Comparison of ENCODE assay signal across 14 cellular contexts in the genomic region with DNA sequence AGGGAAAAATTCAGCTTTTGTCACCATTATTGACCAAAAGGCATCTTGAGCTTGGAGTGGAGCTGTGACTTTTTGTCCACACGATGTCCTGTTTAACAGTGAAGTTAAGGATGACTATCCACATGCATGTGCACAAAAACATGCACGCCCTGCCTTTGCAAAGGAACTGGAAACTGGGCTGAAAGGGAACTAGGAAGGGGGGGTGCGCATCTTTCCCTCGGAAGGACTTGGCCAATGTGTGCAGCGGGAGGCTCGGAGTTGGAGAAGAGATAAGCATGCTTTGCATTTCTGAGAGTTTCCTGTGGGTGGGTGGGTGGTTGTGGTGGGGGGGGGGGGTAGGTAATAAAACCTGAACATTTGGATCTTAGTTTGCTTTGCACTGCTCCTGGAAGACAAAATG. TPM values are rescaled to one million over a fixed set of nuclear protein-coding genes. Genes with fewer than 3 reads are reported as not detected.
DNase-seq lines count a peak whose midpoint lies in the region; ATAC-seq and TF ChIP-seq lines count a peak whose summit lies in the region.
"Had no signal": no experiment of that assay in that cellular context is flagged by ENCODE, and none has a peak within 500 bp of the region (broad histone marks: within the 10 kb centered on the region; RNA-seq: fewer than 3 reads in every experiment).

No MANE protein-coding gene starts in this region.

- TF ChIP-seq CTCF in right atrium auricular region (IDR thresholded peaks at IDR 0.05) (no peak), astrocyte of the spinal cord (IDR thresholded peaks at IDR 0.05; ENCODE audit: low read depth, low read length) (no peak), CD14-positive monocyte (IDR thresholded peaks at IDR 0.05) (no peak)

- intact Hi-C loops in left ventricle myocardium superior (cut with micrococcal nuclease): no loop called here
- intact Hi-C loops in CD14-positive monocyte (cut with micrococcal nuclease): no loop called here
- intact Hi-C loops in activated CD4-positive, alpha-beta T cell treated with anti-CD3 and anti-CD28 coated beads, Interleukin-2, amount 10 ng/mL, durations not matched to agents 24 days and 14 days (cut with micrococcal nuclease): no loop called here

- H3K36me3 ChIP-seq in right atrium auricular region: no peaks in the 10 kb centered on the region
- H3K36me3 ChIP-seq: HAP-1 had no signal

- H3K4me3 ChIP-seq in right atrium auricular region (peak overlapping the region; percentile 32 to 41), astrocyte of the spinal cord (ENCODE audit: low read depth, low read length) (peak overlapping the region; percentile 53)
- H3K4me3 ChIP-seq: HAP-1 had no signal

- no peaks in the 10 kb centered on the region for H3K36me3 Mint-ChIP-seq in CD14-positive monocyte
- no peaks in the 10 kb centered on the region for H3K36me3 Mint-ChIP-seq in activated CD4-positive, alpha-beta T cell treated with anti-CD3 and anti-CD28 coated beads, Interleukin-2, amount 10 ng/mL, durations not matched to agents 24 days and 14 days (ENCODE audit: low read depth)
- H3K36me3 Mint-ChIP-seq: naive thymus-derived CD4-positive, alpha-beta T cell; stimulated activated memory B cell treated with anti-CD40 and anti-IgM and Interleukin-4, amounts not matched to agents 10 μg/mL and 1 μg/mL and 100 μg/mL, for 72 hours had no signal

- H3K4me3 Mint-ChIP-seq in CD14-positive monocyte: no peak overlapping the region
- H3K4me3 Mint-ChIP-seq in activated CD4-positive, alpha-beta T cell treated with anti-CD3 and anti-CD28 coated beads, Interleukin-2, amount 10 ng/mL, durations not matched to agents 24 days and 14 days: no peak overlapping the region
- H3K4me3 Mint-ChIP-seq: naive thymus-derived CD4-positive, alpha-beta T cell; stimulated activated memory B cell treated with anti-CD40 and anti-IgM and Interleukin-4, amounts not matched to agents 10 μg/mL and 1 μg/mL and 100 μg/mL, for 72 hours had no signal

- H3K27ac ChIP-seq in right atrium auricular region: no peak overlapping the region
- H3K27ac ChIP-seq: C4-2B had no signal

- H3K9me3 Mint-ChIP-seq in CD14-positive monocyte: peaks cover 0 to 6% (median 0%) of the 10 kb centered on the region in 7 donors
- H3K9me3 Mint-ChIP-seq in activated CD4-positive, alpha-beta T cell treated with anti-CD3 and anti-CD28 coated beads, Interleukin-2, amount 10 ng/mL, durations not matched to agents 24 days and 14 days: no peaks in the 10 kb centered on the region
- H3K9me3 Mint-ChIP-seq: stimulated activated memory B cell treated with anti-CD40 and anti-IgM and Interleukin-4, amounts not matched to agents 10 μg/mL and 1 μg/mL and 100 μg/mL, for 72 hours had no signal

- H3K27ac Mint-ChIP-seq in CD14-positive monocyte: no peak overlapping the region
- no peak overlapping the region for H3K27ac Mint-ChIP-seq in activated CD4-positive, alpha-beta T cell treated with anti-CD3 and anti-CD28 coated beads, Interleukin-2, amount 10 ng/mL, durations not matched to agents 24 days and 14 days
- H3K27ac Mint-ChIP-seq: naive thymus-derived CD4-positive, alpha-beta T cell; stimulated activated memory B cell treated with anti-CD40 and anti-IgM and Interleukin-4, amounts not matched to agents 10 μg/mL and 1 μg/mL and 100 μg/mL, for 72 hours had no signal

- H3K9me3 ChIP-seq in right atrium auricular region: no peaks in the 10 kb centered on the region
- H3K9me3 ChIP-seq: HAP-1 had no signal

- DNase-seq in right atrium auricular region (ENCODE audit: low spot score): no peak
- no peak for DNase-seq in left ventricle myocardium superior
- DNase-seq in astrocyte of the spinal cord (ENCODE audit: low read depth, low spot score): no peak
- peak; percentile 29 for DNase-seq in left kidney (ENCODE audit: low read depth, low spot score)
- no peak for DNase-seq in CD14-positive monocyte (ENCODE audit: low spot score)
- no peak for DNase-seq in activated CD4-positive, alpha-beta T cell treated with anti-CD3 and anti-CD28 coated beads, Interleukin-2, amount 10 ng/mL, durations not matched to agents 24 days and 14 days
- DNase-seq in H4 (ENCODE audit: low spot score): no peak
- no peak for DNase-seq in 8988T
- DNase-seq: Karpas-422; naive thymus-derived CD4-positive, alpha-beta T cell; NCI-H226 had no signal

- peaks cover 0 to 23% of the 10 kb centered on the region in 2 donors for H3K4me1 ChIP-seq in right atrium auricular region
- H3K4me1 ChIP-seq: HAP-1 had no signal

- H3K27me3 ChIP-seq in right atrium auricular region: peaks cover 0 to 11% of the 10 kb centered on the region in 2 donors

- no peaks in the 10 kb centered on the region for H3K4me1 Mint-ChIP-seq in CD14-positive monocyte
- no peaks in the 10 kb centered on the region for H3K4me1 Mint-ChIP-seq in activated CD4-positive, alpha-beta T cell treated with anti-CD3 and anti-CD28 coated beads, Interleukin-2, amount 10 ng/mL, durations not matched to agents 24 days and 14 days
- H3K4me1 Mint-ChIP-seq: stimulated activated memory B cell treated with anti-CD40 and anti-IgM and Interleukin-4, amounts not matched to agents 10 μg/mL and 1 μg/mL and 100 μg/mL, for 72 hours had no signal

- peaks cover 38 to 54% (median 44%) of the 10 kb centered on the region in 3 donors for H3K27me3 Mint-ChIP-seq in CD14-positive monocyte (ENCODE audit: low read depth in 3 of 3)
- H3K27me3 Mint-ChIP-seq in activated CD4-positive, alpha-beta T cell treated with anti-CD3 and anti-CD28 coated beads, Interleukin-2, amount 10 ng/mL, durations not matched to agents 24 days and 14 days: peaks cover 22% of the 10 kb centered on the region

- no peak for ATAC-seq in left ventricle myocardium superior
- ATAC-seq: naive thymus-derived CD4-positive, alpha-beta T cell; stimulated activated memory B cell treated with anti-CD40 and anti-IgM and Interleukin-4, amounts not matched to agents 10 μg/mL and 1 μg/mL and 100 μg/mL, for 72 hours had no signal

- in situ Hi-C loops in astrocyte of the spinal cord (cut with HindIII; ENCODE audit: low sequenced_read_pairs): no loop called here

RNA-seq across cellular contexts. Expression of a gene that starts 0.4 kb away (rescaled TPM):
- under 1 TPM; 0.51 to 0.74 TPM for total RNA-seq in right atrium auricular region
- 0.35 TPM for total RNA-seq in left ventricle myocardium superior
- not detected for polyA plus RNA-seq in CD14-positive monocyte
- not detected in 2 replicates for total RNA-seq in activated CD4-positive, alpha-beta T cell treated with anti-CD3 and anti-CD28 coated beads, Interleukin-2, amount 10 ng/mL, durations not matched to agents 24 days and 14 days
- not detected in 2 replicates for total RNA-seq in H4 (2014; rRNA removed; shearing (Covaris generic))
- total RNA-seq: naive thymus-derived CD4-positive, alpha-beta T cell had no signal
- polyA plus RNA-seq: naive thymus-derived CD4-positive, alpha-beta T cell had no signal
